Comparison of ENCODE assay signal across 8 cellular contexts in the genomic region with DNA sequence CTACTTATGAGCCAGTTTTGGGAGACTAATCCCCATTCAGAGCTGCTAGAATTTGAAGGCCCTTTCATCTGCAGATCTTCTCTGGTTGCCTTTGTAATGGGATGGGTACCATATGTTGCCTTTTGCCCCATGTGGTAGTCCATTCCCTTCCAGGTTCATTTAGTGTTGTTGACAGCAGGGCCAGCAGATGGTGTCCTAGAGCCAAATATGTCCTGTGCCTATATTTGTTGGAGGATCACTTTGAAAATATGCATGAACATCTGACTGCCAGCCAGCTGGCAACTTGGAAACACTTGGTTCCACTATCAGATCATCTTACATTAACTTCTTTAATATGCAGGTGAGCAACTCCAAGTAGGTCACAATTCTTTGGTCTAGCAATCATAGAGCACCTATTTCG. TPM values are rescaled to one million over a fixed set of nuclear protein-coding genes. Genes with fewer than 3 reads are reported as not detected.
DNase-seq lines count a peak whose midpoint lies in the region; ATAC-seq and TF ChIP-seq lines count a peak whose summit lies in the region.

No MANE protein-coding gene starts in this region.

- no peaks in the 10 kb centered on the region for H3K36me3 ChIP-seq in HCT116 (ENCODE audit: control insufficient read depth in 1 of 2, insufficient read depth in 2 of 2, low read length in 2 of 2)

- intact Hi-C loops in HCT116 (cut with micrococcal nuclease) = no loop called here

- no peak for TF ChIP-seq POLR2A in HCT116 (IDR thresholded peaks at IDR 0.05; ENCODE audit: borderline replicate concordance, extremely low read depth, insufficient read depth, insufficient read length)

- no peaks in the 10 kb centered on the region for H3K4me1 ChIP-seq in HCT116 (ENCODE audit: control insufficient read depth in 1 of 2, insufficient read depth in 2 of 2, low read length in 2 of 2)

- H3K27me3 ChIP-seq in HCT116 (ENCODE audit: insufficient read depth, low read length) = peaks cover 5% of the 10 kb centered on the region; the same call in 1 of the 2 replicates

- H3K4me2 ChIP-seq in HCT116 (ENCODE audit: low read length) = no peak overlapping the region

- H3K4me3 ChIP-seq in HCT116 (replicated peaks in 1 of 2; ENCODE audit: low read depth in 1 of 2, low read length in 2 of 2) = no peak overlapping the region

- H3K4me3 Mint-ChIP-seq in brain = no peak overlapping the region

- no peaks in the 10 kb centered on the region for H3K4me1 Mint-ChIP-seq in brain

- no peak overlapping the region for H3K27ac ChIP-seq in HCT116 (ENCODE audit: low read depth, low read length)

- ATAC-seq in HCT116 = peak; percentile 85
- ATAC-seq in HG03025 (IDR thresholded peaks at IDR 0.05; ENCODE audit: low FRiP score, unreplicated experiment) = no peak

- H3K36me3 Mint-ChIP-seq in brain = no peaks in the 10 kb centered on the region

- TF ChIP-seq CTCF in GM10266 (IDR thresholded peaks at IDR 0.05; ENCODE audit: control insufficient read depth, insufficient read depth, low read depth, missing control alignments) (peak; percentile 67), HCT116 (IDR thresholded peaks at IDR 0.05 in 2 of 3, conservative IDR thresholded peaks at IDR 0.05 in 1 of 3; ENCODE audit: borderline replicate concordance in 1 of 3, insufficient read depth in 1 of 3, low read depth in 2 of 3, low read length in 2 of 3) (peak; percentile 49 to 63 (median 57); a peak in 5 of 6 replicates), brain (conservative IDR thresholded peaks at IDR 0.05) (peak; percentile 65 to 82)

- DNase-seq in GM10266 (ENCODE audit: extremely low spot score) (peak; percentile 35), HCT116 (ENCODE audit: low read depth, low spot score) (peak; percentile 3), NCI-H128 (lab: John Stamatoyannopoulos, UW; ENCODE audit: unreplicated experiment) (peak; percentile 17), T follicular helper cell (ENCODE audit: low read depth) (peak; percentile 34), islet precursor cell (peak; percentile 74)
- DNase-seq in stimulated activated CD4-positive, alpha-beta T cell treated with anti-CD3 and anti-CD28 coated beads, Interleukin-4, amount 100 ng/mL, for 24 hours = peak; percentile 57

- H3K27me3 Mint-ChIP-seq in brain = peaks cover 8% of the 10 kb centered on the region

- no peaks in the 10 kb centered on the region for H3K79me2 ChIP-seq in HCT116 (ENCODE audit: insufficient read depth, low read length)

- no TSS peak for BruUV-seq in HCT116 (replicated peaks; lab: Mats Ljungman, UMichigan)

- RAD21 ChIA-PET in HCT116 (lab: Charles Lee; ENCODE audit: low non-redundant PET in 1 of 2, low total read pairs in 2 of 2, uncharacterized antibody in 2 of 2, unreplicated experiment in 2 of 2) = no interaction called here

- peaks cover 0 to 12% (median 4%) of the 10 kb centered on the region in 5 experiments for H3K9me3 Mint-ChIP-seq in brain

- H3K27ac Mint-ChIP-seq in brain = no peak overlapping the region

- no peaks in the 10 kb centered on the region for H3K9me2 ChIP-seq in HCT116 (ENCODE audit: insufficient read depth)

- TF ChIP-seq RAD21 in HCT116 (IDR thresholded peaks at IDR 0.05; ENCODE audit: low read depth) = peak; percentile 58

- POLR2A ChIA-PET in HCT116 (lab: Charles Lee) = no interaction called here

- H4K20me1 ChIP-seq in HCT116 (ENCODE audit: insufficient read depth) = no peaks in the 10 kb centered on the region

- CTCF ChIA-PET in HCT116 (lab: Charles Lee) = interaction anchor here (1.4 kb wide), 1 partner anchor 686 kb away, joined by 3 read pairs; no protein-coding TSS in a partner anchor

- H3K9ac ChIP-seq in HCT116 (ENCODE audit: low read length) = no peak overlapping the region

- H3K9me3 ChIP-seq in HCT116 (ENCODE audit: control insufficient read depth in 1 of 2, insufficient read depth in 1 of 2, low read depth in 1 of 2, low read length in 2 of 2) = no peaks in the 10 kb centered on the region

- H2AFZ ChIP-seq in HCT116 (ENCODE audit: low read depth, low read length, poor library complexity, severe bottlenecking) = no peak overlapping the region

TF ChIP-seq in HCT116, 20 proteins besides CTCF, POLR2A, EP300 and RAD21:
- TF ChIP-seq FOSL1 (IDR thresholded peaks at IDR 0.05; ENCODE audit: low read depth) (no peak), CEBPB (IDR thresholded peaks at IDR 0.05; ENCODE audit: low read depth) (no peak), JUND (IDR thresholded peaks at IDR 0.05) (no peak)
TF ChIP-seq in HCT116: peak in this region for 0.

RNA-seq across cellular contexts. Expression of gene CFAP299, which starts 30.4 kb away (rescaled TPM):
- total RNA-seq in HCT116 (2021; ENCODE audit: unreplicated experiment) = not detected
- polyA plus RNA-seq in HCT116 (2012) = not detected in 2 replicates
- polyA plus RNA-seq in brain (ENCODE audit: insufficient read depth, low read depth, low replicate concordance) = not detected

Comparison
In these comparisons a context has a peak if more than half of its experiments do, and no peak if none do; other contexts are left out.
1. DNase-seq: peak in every context shown above with its lines; median percentile 74 in islet precursor cell; 57 in stimulated activated CD4-positive, alpha-beta T cell treated with anti-CD3 and anti-CD28 coated beads, Interleukin-4, amount 100 ng/mL, for 24 hours; 35 in GM10266; 34 in T follicular helper cell; 17 in NCI-H128; 3 in HCT116.